2 cellular contexts compared by ENCODE assay signal in genomic region chr9:13478235-13478634, GRCh38.
TF ChIP-seq lines count a peak whose summit lies in the region.

No MANE protein-coding gene starts in this region.

TF ChIP-seq in SK-N-SH treated with all-trans-retinoic acid at 6 μM for 48 hours, 23 proteins besides CTCF, POLR2A, EP300 and RAD21:
- no peak for TF ChIP-seq SNAI2 (CRISPR knock-in tag; IDR thresholded peaks at IDR 0.05)

TF ChIP-seq in SK-N-SH, 30 proteins besides CTCF, POLR2A, EP300 and RAD21:
- TF ChIP-seq YY1 (IDR thresholded peaks at IDR 0.05; ENCODE audit: low read depth): no peak
- no peak for TF ChIP-seq REST (IDR thresholded peaks at IDR 0.05; ENCODE audit: low read depth, low read length)
